In genomic region chr4:151690164-151690856, GRCh38 we compare ENCODE assay signal across 11 cellular contexts.
DNase-seq lines count a peak whose midpoint lies in the region; ATAC-seq and TF ChIP-seq lines count a peak whose summit lies in the region.
"Had no signal": no experiment of that assay in that cellular context is flagged by ENCODE, and none has a peak within 500 bp of the region (broad histone marks: within the 10 kb centered on the region; RNA-seq: fewer than 3 reads in every experiment).

No MANE protein-coding gene starts in this region.

- in situ Hi-C loops in astrocyte of the spinal cord (cut with HindIII; ENCODE audit: low sequenced_read_pairs): no loop called here

- ATAC-seq in HG02610 (IDR thresholded peaks at IDR 0.05; ENCODE audit: unreplicated experiment) (no peak), GM21529 (IDR thresholded peaks at IDR 0.05; ENCODE audit: unreplicated experiment) (no peak)
- ATAC-seq: naive thymus-derived CD4-positive, alpha-beta T cell; Panc1 had no signal

- no peak for TF ChIP-seq POLR2A in suprapubic skin (IDR thresholded peaks at IDR 0.05)

- peaks cover 68% of the 10 kb centered on the region for H3K4me1 ChIP-seq in suprapubic skin

- TF ChIP-seq EP300 in suprapubic skin (IDR thresholded peaks at IDR 0.05): no peak

- DNase-seq in HFFc6: peak; percentile 78
- DNase-seq in astrocyte of the spinal cord (ENCODE audit: low read depth, low spot score): peak; percentile 65
- DNase-seq in iris pigment epithelial cell (ENCODE audit: low read depth): peak; percentile 64
- DNase-seq in suprapubic skin (ENCODE audit: low spot score in 2 of 2): no peak
- DNase-seq in NOMO-1 (lab: John Stamatoyannopoulos, UW; ENCODE audit: unreplicated experiment in 2 of 2): no peak
- DNase-seq: naive thymus-derived CD4-positive, alpha-beta T cell; NCI-H187 treated with DMSO at 0.1 percent for 48 hours; stimulated activated CD4-positive, alpha-beta T cell treated with anti-CD3 and anti-CD28 coated beads, Interleukin-2, amount 100 ng/mL, for 48 hours had no signal

- peaks cover 6% of the 10 kb centered on the region for H3K36me3 Mint-ChIP-seq in HFFc6 (ENCODE audit: low read depth)

- WGBS in suprapubic skin: 36% methylated on average over 4 of the region's 4 CpGs

- peak overlapping the region; percentile 78 for H3K4me3 Mint-ChIP-seq in HFFc6
- H3K4me3 Mint-ChIP-seq: naive thymus-derived CD4-positive, alpha-beta T cell had no signal

- no peaks in the 10 kb centered on the region for H3K27me3 Mint-ChIP-seq in HFFc6 (ENCODE audit: insufficient read depth)
- H3K27me3 Mint-ChIP-seq: naive thymus-derived CD4-positive, alpha-beta T cell had no signal

- peak overlapping the region; percentile 86 for H3K27ac Mint-ChIP-seq in HFFc6
- H3K27ac Mint-ChIP-seq: naive thymus-derived CD4-positive, alpha-beta T cell had no signal

- no peaks in the 10 kb centered on the region for H3K27me3 ChIP-seq in suprapubic skin

- TF ChIP-seq CTCF in HFFc6 (IDR thresholded peaks at IDR 0.05) (no peak), astrocyte of the spinal cord (IDR thresholded peaks at IDR 0.05; ENCODE audit: low read depth, low read length) (no peak), suprapubic skin (IDR thresholded peaks at IDR 0.05) (no peak)

- H3K4me1 Mint-ChIP-seq in HFFc6 (ENCODE audit: low read depth): peaks cover 68% of the 10 kb centered on the region
- H3K4me1 Mint-ChIP-seq: naive thymus-derived CD4-positive, alpha-beta T cell had no signal

- no peak overlapping the region for H3K4me3 ChIP-seq in astrocyte of the spinal cord (ENCODE audit: low read depth, low read length)
- H3K4me3 ChIP-seq in suprapubic skin: no peak overlapping the region

- H3K36me3 ChIP-seq in suprapubic skin: no peaks in the 10 kb centered on the region

- peak overlapping the region; percentile 43 for H3K27ac ChIP-seq in suprapubic skin

- no peaks in the 10 kb centered on the region for H3K9me3 Mint-ChIP-seq in HFFc6

- no peaks in the 10 kb centered on the region for H3K9me3 ChIP-seq in suprapubic skin

Comparison
In these comparisons a context has a peak if more than half of its experiments do, and no peak if none do; other contexts are left out.
1. DNase-seq: peak in HFFc6 (single experiment), astrocyte of the spinal cord (single experiment) and iris pigment epithelial cell (single experiment); none in suprapubic skin (0 of 2) and NOMO-1 (0 of 2).